8 cellular contexts compared by ENCODE assay signal in genomic region chr14:68794856-68795601, GRCh38. TPM values are rescaled to one million over a fixed set of nuclear protein-coding genes. Genes with fewer than 3 reads are reported as not detected.
DNase-seq lines count a peak whose midpoint lies in the region; ATAC-seq and TF ChIP-seq lines count a peak whose summit lies in the region.

No MANE protein-coding gene starts in this region.

- DNase-seq in activated T-cell treated with anti-CD3 and anti-CD28 coated beads for 24 hours (ENCODE audit: low read depth) = peak; percentile 67
- no peak for DNase-seq in activated T-cell treated with anti-CD3 and anti-CD28 coated beads for 4 hours
- peak; percentile 48 for DNase-seq in SK-MEL-5 (ENCODE audit: low read depth, low spot score)
- DNase-seq in cardiac fibroblast (ENCODE audit: low read depth in 2 of 2) = peak; percentile 91 to 93
- peak; percentile 52 for DNase-seq in kidney glomerular epithelial cell (lab: John Stamatoyannopoulos, UW)
- peak; percentile 68 for DNase-seq in stimulated activated CD4-positive, alpha-beta T cell treated with anti-CD3 and anti-CD28 coated beads, Interleukin-1b, Interleukin-23, amount 100 ng/mL, for 48 hours
- DNase-seq in NCI-H1694 (lab: John Stamatoyannopoulos, UW) = no peak

- no peak for TF ChIP-seq CTCF in cardiac fibroblast (IDR thresholded peaks at IDR 0.05; ENCODE audit: low read depth, low read length)

- in situ Hi-C loops in SK-MEL-5 (cut with HindIII; ENCODE audit: low pct_unique_long_range_greater_than_20kb, low sequenced_read_pairs) = no loop called here

- ATAC-seq in HG03469 (IDR thresholded peaks at IDR 0.05; ENCODE audit: unreplicated experiment) = no peak

- H3K4me3 ChIP-seq in cardiac fibroblast (replicated peaks in 1 of 2; ENCODE audit: low read depth in 2 of 2, low read length in 2 of 2) = peak overlapping the region; percentile 64 to 77

RNA-seq across cellular contexts. Expression of gene ZFP36L1, which starts 2.2 kb away (rescaled TPM):
- total RNA-seq in SK-MEL-5 (2014; rRNA removed; shearing (Covaris generic)) = 7.8 and 9.0 TPM in 2 replicates
- polyA plus RNA-seq in SK-MEL-5 (2015; cell fraction: cytosol; rRNA removed) = 88.4 and 118 TPM in 2 replicates
- 53.5 and 118 TPM in 2 replicates for polyA plus RNA-seq in SK-MEL-5 (2015; cell fraction: nucleus; rRNA removed)

Comparison
In these comparisons a context has a peak if more than half of its experiments do, and no peak if none do; other contexts are left out.
1. DNase-seq: peak in activated T-cell treated with anti-CD3 and anti-CD28 coated beads for 24 hours (single experiment), SK-MEL-5 (single experiment), cardiac fibroblast (2 of 2), kidney glomerular epithelial cell (single experiment) and stimulated activated CD4-positive, alpha-beta T cell treated with anti-CD3 and anti-CD28 coated beads, Interleukin-1b, Interleukin-23, amount 100 ng/mL, for 48 hours (single experiment); none in activated T-cell treated with anti-CD3 and anti-CD28 coated beads for 4 hours (single experiment) and NCI-H1694 (single experiment).